In genomic region chr3:133168025-133168401, GRCh38 we compare ENCODE assay signal across 11 cellular contexts.
"Had no signal": no experiment of that assay in that cellular context is flagged by ENCODE, and none has a peak within 500 bp of the region (broad histone marks: within the 10 kb centered on the region; RNA-seq: fewer than 3 reads in every experiment).

No MANE protein-coding gene starts in this region.

- H3K4me3 ChIP-seq: heart right ventricle, mucosa of descending colon, thyroid gland had no signal

- H3K27me3 ChIP-seq: heart right ventricle, thyroid gland had no signal

- H3K4me3 Mint-ChIP-seq: activated CD4-positive, alpha-beta memory T cell treated with anti-CD3 and anti-CD28 coated beads for 36 hours; activated naive CD8-positive, alpha-beta T cell; activated T-cell treated with anti-CD3 and anti-CD28 coated beads, Interleukin-2, amount 50 U/mL, for 4 hours; stimulated activated effector memory CD8-positive, alpha-beta T cell treated with anti-CD3 and anti-CD28 coated beads, Interleukin-12 subunit alpha, Interleukin-12 subunit beta, amount 100 ng/mL, for 72 hours had no signal

- H3K9me3 Mint-ChIP-seq: activated CD4-positive, alpha-beta memory T cell treated with anti-CD3 and anti-CD28 coated beads for 36 hours; activated T-cell treated with anti-CD3 and anti-CD28 coated beads, Interleukin-2, amount 50 U/mL, for 4 hours; stimulated activated effector memory CD8-positive, alpha-beta T cell treated with anti-CD3 and anti-CD28 coated beads, Interleukin-12 subunit alpha, Interleukin-12 subunit beta, amount 100 ng/mL, for 72 hours had no signal

- H3K9me3 ChIP-seq: heart right ventricle, mucosa of descending colon, thyroid gland had no signal

- H3K4me1 Mint-ChIP-seq: naive thymus-derived CD8-positive, alpha-beta T cell; stimulated activated effector memory CD8-positive, alpha-beta T cell treated with anti-CD3 and anti-CD28 coated beads, Interleukin-12 subunit alpha, Interleukin-12 subunit beta, amount 100 ng/mL, for 72 hours had no signal

- H3K36me3 Mint-ChIP-seq: activated CD4-positive, alpha-beta memory T cell treated with anti-CD3 and anti-CD28 coated beads for 36 hours; activated naive CD8-positive, alpha-beta T cell; naive thymus-derived CD8-positive, alpha-beta T cell; stimulated activated effector memory CD8-positive, alpha-beta T cell treated with anti-CD3 and anti-CD28 coated beads, Interleukin-12 subunit alpha, Interleukin-12 subunit beta, amount 100 ng/mL, for 72 hours had no signal

- H3K4me1 ChIP-seq: heart right ventricle, thyroid gland had no signal

- H3K27me3 Mint-ChIP-seq: progenitor cell of endocrine pancreas had no signal

- ATAC-seq: activated T-cell treated with anti-CD3 and anti-CD28 coated beads, Interleukin-2, amount 50 U/mL, for 4 hours; mucosa of descending colon; naive thymus-derived CD8-positive, alpha-beta T cell; stimulated activated effector memory CD8-positive, alpha-beta T cell treated with anti-CD3 and anti-CD28 coated beads, Interleukin-12 subunit alpha, Interleukin-12 subunit beta, amount 100 ng/mL, for 72 hours had no signal

- H3K36me3 ChIP-seq: heart right ventricle, thyroid gland had no signal

- H3K27ac ChIP-seq: heart right ventricle, thyroid gland had no signal

- H3K27ac Mint-ChIP-seq: activated CD4-positive, alpha-beta memory T cell treated with anti-CD3 and anti-CD28 coated beads for 36 hours; activated naive CD8-positive, alpha-beta T cell; progenitor cell of endocrine pancreas; stimulated activated effector memory CD8-positive, alpha-beta T cell treated with anti-CD3 and anti-CD28 coated beads, Interleukin-12 subunit alpha, Interleukin-12 subunit beta, amount 100 ng/mL, for 72 hours had no signal

- DNase-seq: activated CD4-positive, alpha-beta memory T cell treated with anti-CD3 and anti-CD28 coated beads for 36 hours; activated effector memory CD4-positive, alpha-beta T cell treated with anti-CD3 and anti-CD28 coated beads, Interleukin-2, amount 50 U/mL, for 16 hours; activated T-cell treated with anti-CD3 and anti-CD28 coated beads, Interleukin-2, amount 50 U/mL, for 4 hours; heart right ventricle; mammary epithelial cell; naive thymus-derived CD8-positive, alpha-beta T cell; thyroid gland had no signal
